Comparison of ENCODE assay signal across 1 cellular context in genomic region chr3:52770581-52771333, GRCh38.
TF ChIP-seq lines count a peak whose summit lies in the region.

Gene NEK4, minus strand, starts transcription at chr3:52770940. Its CDS starts 194 bp downstream, at chr3:52770746.

TF ChIP-seq in K562, 482 proteins besides CTCF, POLR2A, EP300 and RAD21 (continued from another document and continues in another):
- TF ChIP-seq MNT (conservative IDR thresholded peaks at IDR 0.05): peak; percentile 45 to 79
- no peak for TF ChIP-seq CUX1 (CRISPR knock-in tag; IDR thresholded peaks at IDR 0.05)
- no peak for TF ChIP-seq RCOR1 (IDR thresholded peaks at IDR 0.05; ENCODE audit: borderline replicate concordance in 1 of 2, low read depth in 2 of 2, low read length in 2 of 2)
- TF ChIP-seq BRD9 (IDR thresholded peaks at IDR 0.05; ENCODE audit: low read depth, partially characterized antibody): no peak
- TF ChIP-seq, protein P1, sequence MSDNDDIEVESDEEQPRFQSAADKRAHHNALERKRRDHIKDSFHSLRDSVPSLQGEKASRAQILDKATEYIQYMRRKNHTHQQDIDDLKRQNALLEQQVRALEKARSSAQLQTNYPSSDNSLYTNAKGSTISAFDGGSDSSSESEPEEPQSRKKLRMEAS (CRISPR knock-in tag; IDR thresholded peaks at IDR 0.05): peak; percentile 64
- TF ChIP-seq, protein P2, sequence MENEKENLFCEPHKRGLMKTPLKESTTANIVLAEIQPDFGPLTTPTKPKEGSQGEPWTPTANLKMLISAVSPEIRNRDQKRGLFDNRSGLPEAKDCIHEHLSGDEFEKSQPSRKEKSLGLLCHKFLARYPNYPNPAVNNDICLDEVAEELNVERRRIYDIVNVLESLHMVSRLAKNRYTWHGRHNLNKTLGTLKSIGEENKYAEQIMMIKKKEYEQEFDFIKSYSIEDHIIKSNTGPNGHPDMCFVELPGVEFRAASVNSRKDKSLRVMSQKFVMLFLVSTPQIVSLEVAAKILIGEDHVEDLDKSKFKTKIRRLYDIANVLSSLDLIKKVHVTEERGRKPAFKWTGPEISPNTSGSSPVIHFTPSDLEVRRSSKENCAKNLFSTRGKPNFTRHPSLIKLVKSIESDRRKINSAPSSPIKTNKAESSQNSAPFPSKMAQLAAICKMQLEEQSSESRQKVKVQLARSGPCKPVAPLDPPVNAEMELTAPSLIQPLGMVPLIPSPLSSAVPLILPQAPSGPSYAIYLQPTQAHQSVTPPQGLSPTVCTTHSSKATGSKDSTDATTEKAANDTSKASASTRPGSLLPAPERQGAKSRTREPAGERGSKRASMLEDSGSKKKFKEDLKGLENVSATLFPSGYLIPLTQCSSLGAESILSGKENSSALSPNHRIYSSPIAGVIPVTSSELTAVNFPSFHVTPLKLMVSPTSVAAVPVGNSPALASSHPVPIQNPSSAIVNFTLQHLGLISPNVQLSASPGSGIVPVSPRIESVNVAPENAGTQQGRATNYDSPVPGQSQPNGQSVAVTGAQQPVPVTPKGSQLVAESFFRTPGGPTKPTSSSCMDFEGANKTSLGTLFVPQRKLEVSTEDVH (IDR thresholded peaks at IDR 0.05; ENCODE audit: low read depth, partially characterized antibody): peak; percentile 48
- TF ChIP-seq, protein P3, sequence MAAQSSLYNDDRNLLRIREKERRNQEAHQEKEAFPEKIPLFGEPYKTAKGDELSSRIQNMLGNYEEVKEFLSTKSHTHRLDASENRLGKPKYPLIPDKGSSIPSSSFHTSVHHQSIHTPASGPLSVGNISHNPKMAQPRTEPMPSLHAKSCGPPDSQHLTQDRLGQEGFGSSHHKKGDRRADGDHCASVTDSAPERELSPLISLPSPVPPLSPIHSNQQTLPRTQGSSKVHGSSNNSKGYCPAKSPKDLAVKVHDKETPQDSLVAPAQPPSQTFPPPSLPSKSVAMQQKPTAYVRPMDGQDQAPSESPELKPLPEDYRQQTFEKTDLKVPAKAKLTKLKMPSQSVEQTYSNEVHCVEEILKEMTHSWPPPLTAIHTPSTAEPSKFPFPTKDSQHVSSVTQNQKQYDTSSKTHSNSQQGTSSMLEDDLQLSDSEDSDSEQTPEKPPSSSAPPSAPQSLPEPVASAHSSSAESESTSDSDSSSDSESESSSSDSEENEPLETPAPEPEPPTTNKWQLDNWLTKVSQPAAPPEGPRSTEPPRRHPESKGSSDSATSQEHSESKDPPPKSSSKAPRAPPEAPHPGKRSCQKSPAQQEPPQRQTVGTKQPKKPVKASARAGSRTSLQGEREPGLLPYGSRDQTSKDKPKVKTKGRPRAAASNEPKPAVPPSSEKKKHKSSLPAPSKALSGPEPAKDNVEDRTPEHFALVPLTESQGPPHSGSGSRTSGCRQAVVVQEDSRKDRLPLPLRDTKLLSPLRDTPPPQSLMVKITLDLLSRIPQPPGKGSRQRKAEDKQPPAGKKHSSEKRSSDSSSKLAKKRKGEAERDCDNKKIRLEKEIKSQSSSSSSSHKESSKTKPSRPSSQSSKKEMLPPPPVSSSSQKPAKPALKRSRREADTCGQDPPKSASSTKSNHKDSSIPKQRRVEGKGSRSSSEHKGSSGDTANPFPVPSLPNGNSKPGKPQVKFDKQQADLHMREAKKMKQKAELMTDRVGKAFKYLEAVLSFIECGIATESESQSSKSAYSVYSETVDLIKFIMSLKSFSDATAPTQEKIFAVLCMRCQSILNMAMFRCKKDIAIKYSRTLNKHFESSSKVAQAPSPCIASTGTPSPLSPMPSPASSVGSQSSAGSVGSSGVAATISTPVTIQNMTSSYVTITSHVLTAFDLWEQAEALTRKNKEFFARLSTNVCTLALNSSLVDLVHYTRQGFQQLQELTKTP (IDR thresholded peaks at IDR 0.05; ENCODE audit: low read depth in 1 of 2, partially characterized antibody in 2 of 2): peak in 1 of 2 experiments; percentile 46
- no peak for TF ChIP-seq ZNF398 (CRISPR knock-in tag; IDR thresholded peaks at IDR 0.05)
- TF ChIP-seq EWSR1 (IDR thresholded peaks at IDR 0.05; ENCODE audit: borderline replicate concordance, low read depth, partially characterized antibody): no peak
- TF ChIP-seq TRIM24 (IDR thresholded peaks at IDR 0.05): no peak
- no peak for TF ChIP-seq ZNF79 (CRISPR knock-in tag; IDR thresholded peaks at IDR 0.05; ENCODE audit: low read depth)
- peak; percentile 85 for TF ChIP-seq SMAD1 (IDR thresholded peaks at IDR 0.05; ENCODE audit: low read depth, low read length, partially characterized antibody)
- TF ChIP-seq ZBTB33 (CRISPR knock-in tag; IDR thresholded peaks at IDR 0.05): 0 out of 2 replicates have a peak, but pooled peaks have one; percentile 34
- peak; percentile 95 for TF ChIP-seq POLR2G (IDR thresholded peaks at IDR 0.05; ENCODE audit: low read depth, low read length)
- TF ChIP-seq ESRRA (IDR thresholded peaks at IDR 0.05; ENCODE audit: borderline replicate concordance, low read depth): no peak
- no peak for TF ChIP-seq SIX5 (IDR thresholded peaks at IDR 0.05; ENCODE audit: borderline replicate concordance in 1 of 2, insufficient read depth in 1 of 2, low read depth in 1 of 2, low read length in 2 of 2)
- peak; percentile 72 for TF ChIP-seq ARID4B (CRISPR knock-in tag; IDR thresholded peaks at IDR 0.05)
- 0 out of 2 replicates have a peak, but pooled peaks have one; percentile 51 for TF ChIP-seq ZZZ3 (IDR thresholded peaks at IDR 0.05)
- no peak for TF ChIP-seq TARDBP (IDR thresholded peaks at IDR 0.05)
- peak; percentile 93 for TF ChIP-seq MTA1 (IDR thresholded peaks at IDR 0.05; ENCODE audit: borderline replicate concordance)
- no peak for TF ChIP-seq ATF3 (IDR thresholded peaks at IDR 0.05)
- no peak for TF ChIP-seq ATF3 (CRISPR knock-in tag; conservative IDR thresholded peaks at IDR 0.05)
- TF ChIP-seq CREB3L1 (IDR thresholded peaks at IDR 0.05; ENCODE audit: borderline replicate concordance, low read depth): peak; percentile 65; the same call in 1 of the 2 replicates
